Comparison of ENCODE assay signal across 13 cellular contexts in the genomic region with DNA sequence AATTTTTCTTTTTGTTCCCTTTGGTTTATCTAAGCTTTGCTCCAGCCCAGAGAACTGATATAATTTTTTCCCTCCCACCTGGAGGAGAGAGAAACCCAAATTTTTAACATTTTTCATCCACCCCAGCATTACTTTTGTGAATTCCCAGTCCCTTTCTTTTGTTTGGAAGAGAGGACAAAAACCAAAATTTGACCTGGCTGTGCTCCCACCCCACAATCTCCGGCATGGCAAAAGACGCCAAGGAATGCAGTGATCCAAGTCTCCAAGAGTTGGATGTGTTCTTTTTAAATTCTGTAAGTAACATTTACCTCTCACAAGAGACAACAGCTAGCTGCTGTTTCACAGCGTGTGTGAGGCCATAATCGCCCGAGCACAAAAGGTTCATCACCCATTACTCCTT. TPM values are rescaled to one million over a fixed set of nuclear protein-coding genes. Genes with fewer than 3 reads are reported as not detected.
DNase-seq lines count a peak whose midpoint lies in the region; ATAC-seq and TF ChIP-seq lines count a peak whose summit lies in the region.
"Had no signal": no experiment of that assay in that cellular context is flagged by ENCODE, and none has a peak within 500 bp of the region (broad histone marks: within the 10 kb centered on the region; RNA-seq: fewer than 3 reads in every experiment).

No MANE protein-coding gene starts in this region.

- in situ Hi-C loops in mammary epithelial cell (cut with MboI; ENCODE audit: low sequenced_read_pairs in 2 of 2), result loop anchor here in 1 of 2 donors (25.0 kb wide), 1 partner anchor 396 kb away; no protein-coding TSS in a partner anchor

- H3K4me1 Mint-ChIP-seq in activated CD4-positive, alpha-beta T cell treated with anti-CD3 and anti-CD28 coated beads for 36 hours, result peaks cover 8% of the 10 kb centered on the region
- H3K4me1 Mint-ChIP-seq: immature natural killer cell had no signal

- peaks cover 5% of the 10 kb centered on the region for H3K79me2 ChIP-seq in mammary epithelial cell (ENCODE audit: insufficient read depth, low read length)
- peaks cover 33% of the 10 kb centered on the region for H3K79me2 ChIP-seq in smooth muscle cell (ENCODE audit: low read depth)
- peaks cover 36% of the 10 kb centered on the region for H3K79me2 ChIP-seq in SK-N-SH (ENCODE audit: insufficient read depth)

- H3K9ac ChIP-seq in mammary epithelial cell (ENCODE audit: insufficient read depth, low read length), result no peak overlapping the region
- H3K9ac ChIP-seq in iPS-20b (ENCODE audit: low read depth, low read length), result peak overlapping the region; percentile 67
- peak overlapping the region; percentile 20 for H3K9ac ChIP-seq in smooth muscle cell (ENCODE audit: low read depth)
- H3K9ac ChIP-seq in SK-N-SH, result no peak overlapping the region

- no peak for TF ChIP-seq CTCF in mammary epithelial cell (conservative IDR thresholded peaks at IDR 0.05 in 1 of 2, IDR thresholded peaks at IDR 0.05 in 1 of 2; ENCODE audit: extremely low read depth in 1 of 2, insufficient read depth in 1 of 2, low read depth in 1 of 2, low read length in 2 of 2)
- TF ChIP-seq CTCF in smooth muscle cell (IDR thresholded peaks at IDR 0.05; ENCODE audit: borderline replicate concordance, insufficient read depth, poor library complexity, severe bottlenecking), result no peak
- no peak for TF ChIP-seq CTCF in SK-N-SH (IDR thresholded peaks at IDR 0.05)

- H3K27ac Mint-ChIP-seq in activated CD4-positive, alpha-beta T cell treated with anti-CD3 and anti-CD28 coated beads for 36 hours, result no peak overlapping the region
- H3K27ac Mint-ChIP-seq: immature natural killer cell had no signal

- no peaks in the 10 kb centered on the region for H3K9me2 ChIP-seq in SK-N-SH

- H3K4me3 ChIP-seq in mammary epithelial cell (replicated peaks in 1 of 3; ENCODE audit: insufficient read depth in 1 of 3, low read depth in 2 of 3, low read length in 3 of 3) (no peak overlapping the region), iPS-20b (ENCODE audit: low read length) (peak overlapping the region; percentile 22; the same call in 1 of the 2 replicates), smooth muscle cell (peak overlapping the region; percentile 1), SJCRH30 (no peak overlapping the region), SK-N-SH (ENCODE audit: low read depth in 2 of 2, low read length in 1 of 2) (no peak overlapping the region)

- H3K4me1 ChIP-seq in mammary epithelial cell (ENCODE audit: insufficient read depth, low read length) (peaks cover 9% of the 10 kb centered on the region), iPS-20b (ENCODE audit: insufficient read depth, low read length) (peaks cover 3% of the 10 kb centered on the region; the same call in 1 of the 2 replicates), smooth muscle cell (ENCODE audit: low read depth) (peaks cover 8% of the 10 kb centered on the region), SJCRH30 (no peaks in the 10 kb centered on the region), SK-N-SH (ENCODE audit: control insufficient read depth in 1 of 2, insufficient read depth in 2 of 2, low read depth in 1 of 2, low read length in 1 of 2) (no peaks in the 10 kb centered on the region)

- H3K4me2 ChIP-seq in mammary epithelial cell (ENCODE audit: insufficient read depth, low read depth, low read length) (peak overlapping the region; percentile 69), smooth muscle cell (peak overlapping the region; percentile 41), SK-N-SH (no peak overlapping the region)

- dilution Hi-C loops in mammary epithelial cell (cut with HindIII; ENCODE audit: low sequenced_read_pairs), result no loop called here

- TF ChIP-seq RAD21 in SK-N-SH (IDR thresholded peaks at IDR 0.05; ENCODE audit: low read length), result no peak

- H2AFZ ChIP-seq in mammary epithelial cell (ENCODE audit: low read depth, low read length) (peak overlapping the region; percentile 63), smooth muscle cell (ENCODE audit: low read depth) (no peak overlapping the region), SK-N-SH (ENCODE audit: low read depth) (no peak overlapping the region)

- ATAC-seq in activated CD4-positive, alpha-beta T cell treated with anti-CD3 and anti-CD28 coated beads for 36 hours, result no peak

- H3K9me3 ChIP-seq in mammary epithelial cell (replicated peaks; ENCODE audit: insufficient read depth, low read length), result no peaks in the 10 kb centered on the region
- H3K9me3 ChIP-seq in iPS-20b (ENCODE audit: insufficient read depth, low read depth, low read length), result no peaks in the 10 kb centered on the region
- no peaks in the 10 kb centered on the region for H3K9me3 ChIP-seq in smooth muscle cell (replicated peaks; ENCODE audit: low read depth)
- H3K9me3 ChIP-seq in SJCRH30 (replicated peaks), result no peaks in the 10 kb centered on the region
- H3K9me3 ChIP-seq in SK-N-SH, result no peaks in the 10 kb centered on the region

- no peaks in the 10 kb centered on the region for H3K36me3 Mint-ChIP-seq in activated CD4-positive, alpha-beta T cell treated with anti-CD3 and anti-CD28 coated beads for 36 hours (ENCODE audit: low read depth)
- H3K36me3 Mint-ChIP-seq: immature natural killer cell had no signal

- H3K4me3 Mint-ChIP-seq in activated CD4-positive, alpha-beta T cell treated with anti-CD3 and anti-CD28 coated beads for 36 hours, result no peak overlapping the region
- H3K4me3 Mint-ChIP-seq: immature natural killer cell had no signal

- CTCF ChIA-PET in mammary epithelial cell (lab: Charles Lee; ENCODE audit: low non-redundant PET) (interaction anchor here (0.7 kb wide), 1 partner anchor 190 kb away, joined by 3 read pairs; no protein-coding TSS in a partner anchor), SK-N-SH (lab: Yijun Ruan, JAX) (no interaction called here)
- CTCF ChIA-PET in activated CD4-positive, alpha-beta T cell treated with anti-CD3 and anti-CD28 coated beads for 36 hours (lab: Charles Lee), result no interaction called here

- TF ChIP-seq EP300 in SK-N-SH (IDR thresholded peaks at IDR 0.05; ENCODE audit: borderline replicate concordance in 1 of 2, low read depth in 1 of 2, low read length in 1 of 2), result no peak

- peak; percentile 25 for DNase-seq in GM03348 (ENCODE audit: low spot score)
- no peak for DNase-seq in mammary epithelial cell
- no peak for DNase-seq in smooth muscle cell (lab: John Stamatoyannopoulos, UW; ENCODE audit: unreplicated experiment)
- no peak for DNase-seq in SJCRH30
- DNase-seq in SK-N-SH, result no peak
- no peak for DNase-seq in NCI-H146 treated with DMSO at 0.1 percent for 48 hours (lab: John Stamatoyannopoulos, UW; ENCODE audit: unreplicated experiment)
- no peak for DNase-seq in activated CD4-positive, alpha-beta T cell treated with anti-CD3 and anti-CD28 coated beads for 36 hours
- DNase-seq: immature natural killer cell; NCI-H1048; SHP77 treated with DMSO at 0.1 percent for 48 hours; stimulated activated CD8-positive, alpha-beta memory T cell treated with anti-CD3 and anti-CD28 coated beads, Interleukin-4, amount 100 ng/mL, for 48 hours had no signal

- H3K36me3 ChIP-seq in mammary epithelial cell (ENCODE audit: insufficient read depth, low read length), result no peaks in the 10 kb centered on the region
- H3K36me3 ChIP-seq in iPS-20b (ENCODE audit: insufficient read depth, low read depth, low read length), result no peaks in the 10 kb centered on the region
- no peaks in the 10 kb centered on the region for H3K36me3 ChIP-seq in smooth muscle cell (ENCODE audit: low read depth)
- H3K36me3 ChIP-seq in SJCRH30, result no peaks in the 10 kb centered on the region
- H3K36me3 ChIP-seq in SK-N-SH (replicated peaks in 1 of 2; ENCODE audit: control insufficient read depth in 1 of 2, insufficient read depth in 2 of 2, low read length in 1 of 2), result no peaks in the 10 kb centered on the region

- no TSS peak for BruUV-seq in mammary epithelial cell (replicated peaks; lab: Mats Ljungman, UMichigan)

- H3K27me3 ChIP-seq in mammary epithelial cell (ENCODE audit: insufficient read depth, low read length) (no peaks in the 10 kb centered on the region), iPS-20b (ENCODE audit: insufficient read depth, low read length) (no peaks in the 10 kb centered on the region), smooth muscle cell (ENCODE audit: low read depth) (no peaks in the 10 kb centered on the region), SJCRH30 (no peaks in the 10 kb centered on the region), SK-N-SH (ENCODE audit: insufficient read depth) (no peaks in the 10 kb centered on the region)

- 36% methylated on average over 5 of the region's 5 CpGs for WGBS in mammary epithelial cell (ENCODE audit: low coverage, missing lambda C conversion rate)
- 57% methylated on average over 5 of the region's 5 CpGs for WGBS in smooth muscle cell (ENCODE audit: low lambda C conversion rate)
- 52% methylated on average over 5 of the region's 5 CpGs for WGBS in SK-N-SH (ENCODE audit: low lambda C conversion rate)

- H3K27me3 Mint-ChIP-seq in activated CD4-positive, alpha-beta T cell treated with anti-CD3 and anti-CD28 coated beads for 36 hours, result no peaks in the 10 kb centered on the region

- H3K27ac ChIP-seq in mammary epithelial cell (ENCODE audit: insufficient read depth, low read depth, low read length) (no peak overlapping the region), iPS-20b (ENCODE audit: low read length) (no peak overlapping the region), smooth muscle cell (ENCODE audit: low read depth) (peak overlapping the region; percentile 40), SJCRH30 (no peak overlapping the region), SK-N-SH (ENCODE audit: low read depth in 2 of 2, low read length in 1 of 2) (no peak overlapping the region)
- H3K27ac ChIP-seq: C4-2B had no signal

- H4K20me1 ChIP-seq in mammary epithelial cell (ENCODE audit: insufficient read depth, low read length) (no peaks in the 10 kb centered on the region), smooth muscle cell (ENCODE audit: low read depth) (no peaks in the 10 kb centered on the region), SK-N-SH (ENCODE audit: insufficient read depth) (no peaks in the 10 kb centered on the region)

- H3K9me3 Mint-ChIP-seq in activated CD4-positive, alpha-beta T cell treated with anti-CD3 and anti-CD28 coated beads for 36 hours (ENCODE audit: low read depth), result no peaks in the 10 kb centered on the region
- H3K9me3 Mint-ChIP-seq: immature natural killer cell had no signal

- H3F3A ChIP-seq in smooth muscle cell (ENCODE audit: low read depth) (no peaks in the 10 kb centered on the region), SK-N-SH (replicated peaks; ENCODE audit: insufficient read depth) (no peaks in the 10 kb centered on the region)

- POLR2A ChIA-PET in SK-N-SH (lab: Yijun Ruan, JAX), result no interaction called here
- POLR2A ChIA-PET in activated CD4-positive, alpha-beta T cell treated with anti-CD3 and anti-CD28 coated beads for 36 hours (lab: Charles Lee), result interaction anchor here (0.7 kb wide), 1 partner anchor 98 kb away, joined by 6 read pairs; no protein-coding TSS in a partner anchor

- intact Hi-C loops in mammary epithelial cell (cut with micrococcal nuclease), result no loop called here
- intact Hi-C loops in activated CD4-positive, alpha-beta T cell treated with anti-CD3 and anti-CD28 coated beads for 36 hours (cut with DNase I, micrococcal nuclease), result no loop called here

RNA-seq across cellular contexts. Expression of a gene that starts 25.2 kb away (rescaled TPM):
- total RNA-seq in mammary epithelial cell, result 10 to 100 TPM; 10.3 to 22.5 TPM
- 11.9 TPM for polyA plus RNA-seq in mammary epithelial cell
- 1.8 TPM for polyA minus RNA-seq in mammary epithelial cell
- 7.6 and 16.3 TPM in 2 replicates for total RNA-seq in smooth muscle cell
- 18.5 and 27.4 TPM in 2 replicates for polyA plus RNA-seq in smooth muscle cell
- total RNA-seq in SJCRH30 (2014; rRNA removed; shearing (Covaris generic)), result 6.9 and 8.7 TPM in 2 replicates
- 47.2 and 62.5 TPM in 2 replicates for polyA plus RNA-seq in SK-N-SH (2012; rRNA removed)
- polyA plus RNA-seq in SK-N-SH (2012; cell fraction: cytosol; rRNA removed), result 15.2 and 18.6 TPM in 2 replicates
- polyA plus RNA-seq in SK-N-SH (2012; cell fraction: nucleus; rRNA removed), result 403 and 513 TPM in 2 replicates
- total RNA-seq in activated CD4-positive, alpha-beta T cell treated with anti-CD3 and anti-CD28 coated beads for 36 hours, result 10 to 100 TPM; 18.3 to 25.8 TPM

Comparison
In these comparisons a context has a peak if more than half of its experiments do, and no peak if none do; other contexts are left out.
1. H3K4me3 ChIP-seq: peak in iPS-20b (single experiment) and smooth muscle cell (single experiment); none in mammary epithelial cell (0 of 3), SJCRH30 (single experiment) and SK-N-SH (0 of 2).
2. H3K9ac ChIP-seq: peak in iPS-20b (single experiment) and smooth muscle cell (single experiment); none in mammary epithelial cell (single experiment) and SK-N-SH (single experiment).